In genomic region chr16:18958621-18959578, GRCh38 we compare ENCODE assay signal across 1 cellular context.
TF ChIP-seq lines count a peak whose summit lies in the region.

No MANE protein-coding gene starts in this region.

TF ChIP-seq in GM23338, 12 proteins besides CTCF, POLR2A, EP300 and RAD21 (continued from another document):
- TF ChIP-seq REST (IDR thresholded peaks at IDR 0.05; ENCODE audit: unreplicated experiment), result no peak
- TF ChIP-seq EZH2 (IDR thresholded peaks at IDR 0.05; ENCODE audit: low read depth, unreplicated experiment), result no peak
- TF ChIP-seq ZNF114 (CRISPR knock-in tag; IDR thresholded peaks at IDR 0.05), result no peak
- no peak for TF ChIP-seq POLR2AphosphoS5 (IDR thresholded peaks at IDR 0.05; ENCODE audit: low read depth)
- no peak for TF ChIP-seq JUNB (IDR thresholded peaks at IDR 0.05; ENCODE audit: unreplicated experiment)
- TF ChIP-seq, protein P1, sequence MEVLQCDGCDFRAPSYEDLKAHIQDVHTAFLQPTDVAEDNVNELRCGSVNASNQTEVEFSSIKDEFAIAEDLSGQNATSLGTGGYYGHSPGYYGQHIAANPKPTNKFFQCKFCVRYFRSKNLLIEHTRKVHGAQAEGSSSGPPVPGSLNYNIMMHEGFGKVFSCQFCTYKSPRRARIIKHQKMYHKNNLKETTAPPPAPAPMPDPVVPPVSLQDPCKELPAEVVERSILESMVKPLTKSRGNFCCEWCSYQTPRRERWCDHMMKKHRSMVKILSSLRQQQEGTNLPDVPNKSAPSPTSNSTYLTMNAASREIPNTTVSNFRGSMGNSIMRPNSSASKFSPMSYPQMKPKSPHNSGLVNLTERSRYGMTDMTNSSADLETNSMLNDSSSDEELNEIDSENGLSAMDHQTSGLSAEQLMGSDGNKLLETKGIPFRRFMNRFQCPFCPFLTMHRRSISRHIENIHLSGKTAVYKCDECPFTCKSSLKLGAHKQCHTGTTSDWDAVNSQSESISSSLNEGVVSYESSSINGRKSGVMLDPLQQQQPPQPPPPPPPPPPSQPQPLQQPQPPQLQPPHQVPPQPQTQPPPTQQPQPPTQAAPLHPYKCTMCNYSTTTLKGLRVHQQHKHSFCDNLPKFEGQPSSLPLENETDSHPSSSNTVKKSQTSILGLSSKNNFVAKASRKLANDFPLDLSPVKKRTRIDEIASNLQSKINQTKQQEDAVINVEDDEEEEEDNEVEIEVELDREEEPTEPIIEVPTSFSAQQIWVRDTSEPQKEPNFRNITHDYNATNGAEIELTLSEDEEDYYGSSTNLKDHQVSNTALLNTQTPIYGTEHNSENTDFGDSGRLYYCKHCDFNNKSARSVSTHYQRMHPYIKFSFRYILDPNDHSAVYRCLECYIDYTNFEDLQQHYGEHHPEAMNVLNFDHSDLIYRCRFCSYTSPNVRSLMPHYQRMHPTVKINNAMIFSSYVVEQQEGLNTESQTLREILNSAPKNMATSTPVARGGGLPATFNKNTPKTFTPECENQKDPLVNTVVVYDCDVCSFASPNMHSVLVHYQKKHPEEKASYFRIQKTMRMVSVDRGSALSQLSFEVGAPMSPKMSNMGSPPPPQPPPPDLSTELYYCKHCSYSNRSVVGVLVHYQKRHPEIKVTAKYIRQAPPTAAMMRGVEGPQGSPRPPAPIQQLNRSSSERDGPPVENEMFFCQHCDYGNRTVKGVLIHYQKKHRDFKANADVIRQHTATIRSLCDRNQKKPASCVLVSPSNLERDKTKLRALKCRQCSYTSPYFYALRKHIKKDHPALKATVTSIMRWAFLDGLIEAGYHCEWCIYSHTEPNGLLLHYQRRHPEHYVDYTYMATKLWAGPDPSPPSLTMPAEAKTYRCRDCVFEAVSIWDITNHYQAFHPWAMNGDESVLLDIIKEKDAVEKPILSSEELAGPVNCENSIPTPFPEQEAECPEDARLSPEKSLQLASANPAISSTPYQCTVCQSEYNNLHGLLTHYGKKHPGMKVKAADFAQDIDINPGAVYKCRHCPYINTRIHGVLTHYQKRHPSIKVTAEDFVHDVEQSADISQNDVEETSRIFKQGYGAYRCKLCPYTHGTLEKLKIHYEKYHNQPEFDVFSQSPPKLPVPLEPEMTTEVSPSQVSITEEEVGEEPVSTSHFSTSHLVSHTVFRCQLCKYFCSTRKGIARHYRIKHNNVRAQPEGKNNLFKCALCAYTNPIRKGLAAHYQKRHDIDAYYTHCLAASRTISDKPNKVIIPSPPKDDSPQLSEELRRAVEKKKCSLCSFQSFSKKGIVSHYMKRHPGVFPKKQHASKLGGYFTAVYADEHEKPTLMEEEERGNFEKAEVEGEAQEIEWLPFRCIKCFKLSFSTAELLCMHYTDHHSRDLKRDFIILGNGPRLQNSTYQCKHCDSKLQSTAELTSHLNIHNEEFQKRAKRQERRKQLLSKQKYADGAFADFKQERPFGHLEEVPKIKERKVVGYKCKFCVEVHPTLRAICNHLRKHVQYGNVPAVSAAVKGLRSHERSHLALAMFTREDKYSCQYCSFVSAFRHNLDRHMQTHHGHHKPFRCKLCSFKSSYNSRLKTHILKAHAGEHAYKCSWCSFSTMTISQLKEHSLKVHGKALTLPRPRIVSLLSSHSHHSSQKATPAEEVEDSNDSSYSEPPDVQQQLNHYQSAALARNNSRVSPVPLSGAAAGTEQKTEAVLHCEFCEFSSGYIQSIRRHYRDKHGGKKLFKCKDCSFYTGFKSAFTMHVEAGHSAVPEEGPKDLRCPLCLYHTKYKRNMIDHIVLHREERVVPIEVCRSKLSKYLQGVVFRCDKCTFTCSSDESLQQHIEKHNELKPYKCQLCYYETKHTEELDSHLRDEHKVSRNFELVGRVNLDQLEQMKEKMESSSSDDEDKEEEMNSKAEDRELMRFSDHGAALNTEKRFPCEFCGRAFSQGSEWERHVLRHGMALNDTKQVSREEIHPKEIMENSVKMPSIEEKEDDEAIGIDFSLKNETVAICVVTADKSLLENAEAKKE (CRISPR knock-in tag; IDR thresholded peaks at IDR 0.05), result no peak
- TF ChIP-seq ZNF331 (CRISPR knock-in tag; IDR thresholded peaks at IDR 0.05; ENCODE audit: low read depth), result no peak
